In genomic region chr14:55383541-55384140, GRCh38 we compare ENCODE assay signal across 15 cellular contexts. TPM values are rescaled to one million over a fixed set of nuclear protein-coding genes. Genes with fewer than 3 reads are reported as not detected.
DNase-seq lines count a peak whose midpoint lies in the region; ATAC-seq and TF ChIP-seq lines count a peak whose summit lies in the region.
"Had no signal": no experiment of that assay in that cellular context is flagged by ENCODE, and none has a peak within 500 bp of the region (broad histone marks: within the 10 kb centered on the region; RNA-seq: fewer than 3 reads in every experiment).

No MANE protein-coding gene starts in this region.

- no peaks in the 10 kb centered on the region for H3K27me3 ChIP-seq in SJSA1 (replicated peaks)
- no peaks in the 10 kb centered on the region for H3K27me3 ChIP-seq in heart right ventricle
- no peaks in the 10 kb centered on the region for H3K27me3 ChIP-seq in stomach
- no peaks in the 10 kb centered on the region for H3K27me3 ChIP-seq in left lung
- H3K27me3 ChIP-seq in mesenchymal stem cell (ENCODE audit: control insufficient read depth in 1 of 2, insufficient read depth in 1 of 2, low read length in 2 of 2): no peaks in the 10 kb centered on the region

- TF ChIP-seq CTCF in heart right ventricle (IDR thresholded peaks at IDR 0.05) (no peak), stomach (IDR thresholded peaks at IDR 0.05) (no peak), left lung (IDR thresholded peaks at IDR 0.05) (no peak)

- H2AK5ac ChIP-seq in mesenchymal stem cell (ENCODE audit: low read length, severe bottlenecking): no peak overlapping the region

- no peak overlapping the region for H2AFZ ChIP-seq in mesenchymal stem cell (ENCODE audit: low read depth, low read length)

- H2BK15ac ChIP-seq in mesenchymal stem cell (ENCODE audit: low read depth, poor library complexity, severe bottlenecking): no peak overlapping the region

- no peaks in the 10 kb centered on the region for H3K9me3 ChIP-seq in SJSA1 (replicated peaks)
- H3K9me3 ChIP-seq in heart right ventricle: no peaks in the 10 kb centered on the region
- H3K9me3 ChIP-seq in stomach: no peaks in the 10 kb centered on the region
- no peaks in the 10 kb centered on the region for H3K9me3 ChIP-seq in left lung
- H3K9me3 ChIP-seq in mesenchymal stem cell (ENCODE audit: control insufficient read depth, low read length): no peaks in the 10 kb centered on the region

- no peak overlapping the region for H4K91ac ChIP-seq in mesenchymal stem cell (ENCODE audit: low read length)

- H3K27me3 Mint-ChIP-seq in activated CD4-positive, alpha-beta T cell treated with anti-CD3 and anti-CD28 coated beads, Interleukin-2, amount 10 ng/mL, durations not matched to agents 24 days and 14 days: no peaks in the 10 kb centered on the region
- H3K27me3 Mint-ChIP-seq: naive thymus-derived CD8-positive, alpha-beta T cell had no signal

- H3K9me3 Mint-ChIP-seq in activated CD4-positive, alpha-beta T cell treated with anti-CD3 and anti-CD28 coated beads, Interleukin-2, amount 10 ng/mL, durations not matched to agents 24 days and 14 days: peaks cover 7% of the 10 kb centered on the region
- H3K9me3 Mint-ChIP-seq: naive thymus-derived CD8-positive, alpha-beta T cell; WTC11 had no signal

- H3K4me1 Mint-ChIP-seq in activated CD4-positive, alpha-beta T cell treated with anti-CD3 and anti-CD28 coated beads, Interleukin-2, amount 10 ng/mL, durations not matched to agents 24 days and 14 days: peaks cover 44% of the 10 kb centered on the region
- H3K4me1 Mint-ChIP-seq: WTC11 had no signal

- no peak overlapping the region for H4K8ac ChIP-seq in mesenchymal stem cell (ENCODE audit: low read length)

- peak overlapping the region; percentile 63 for H3K27ac ChIP-seq in SJSA1
- peak overlapping the region; percentile 47 to 79 (median 64) for H3K27ac ChIP-seq in heart right ventricle
- H3K27ac ChIP-seq in stomach: peak overlapping the region in 3 of 5 donors; percentile 14 to 33 (median 24)
- H3K27ac ChIP-seq in left lung: no peak overlapping the region
- H3K27ac ChIP-seq in mesenchymal stem cell (ENCODE audit: low read length, poor library complexity, severe bottlenecking): no peak overlapping the region

- ATAC-seq in heart right ventricle (peak; percentile 40 to 88 (median 58)), left lung (no peak)
- ATAC-seq: naive thymus-derived CD8-positive, alpha-beta T cell; WTC11 had no signal

- H3K23ac ChIP-seq in mesenchymal stem cell (ENCODE audit: low read length in 2 of 2): no peak overlapping the region

- no peak overlapping the region for H2BK12ac ChIP-seq in mesenchymal stem cell (ENCODE audit: low read length in 2 of 2)

- intact Hi-C loops in activated CD4-positive, alpha-beta T cell treated with anti-CD3 and anti-CD28 coated beads, Interleukin-2, amount 10 ng/mL, durations not matched to agents 24 days and 14 days (cut with micrococcal nuclease): no loop called here
- intact Hi-C loops in heart right ventricle (cut with DNase I): no loop called here
- intact Hi-C loops in stomach (cut with DNase I; ENCODE audit: low total_unique reads): no loop called here
- intact Hi-C loops in left lung (cut with DNase I): no loop called here

- no peak overlapping the region for H3K4me2 ChIP-seq in mesenchymal stem cell (ENCODE audit: low read length, poor library complexity, severe bottlenecking)

- no peak overlapping the region for H3K4me3 Mint-ChIP-seq in activated CD4-positive, alpha-beta T cell treated with anti-CD3 and anti-CD28 coated beads, Interleukin-2, amount 10 ng/mL, durations not matched to agents 24 days and 14 days
- H3K4me3 Mint-ChIP-seq: naive thymus-derived CD8-positive, alpha-beta T cell; WTC11 had no signal

- H3K4me3 ChIP-seq in SJSA1 (no peak overlapping the region), heart right ventricle (no peak overlapping the region), stomach (no peak overlapping the region), left lung (no peak overlapping the region), mesenchymal stem cell (ENCODE audit: insufficient read depth in 1 of 2, low read depth in 1 of 2, low read length in 2 of 2) (no peak overlapping the region)

- WGBS in heart right ventricle, 2 donors: 34 to 43% methylated on average over 5 of the region's 5 CpGs
- 55 to 76% (median 63%) methylated on average over 5 of the region's 5 CpGs for WGBS in stomach, 5 donors
- 99% methylated on average over 5 of the region's 5 CpGs for WGBS in mesenchymal stem cell

- peak overlapping the region; percentile 72 for H3K27ac Mint-ChIP-seq in activated CD4-positive, alpha-beta T cell treated with anti-CD3 and anti-CD28 coated beads, Interleukin-2, amount 10 ng/mL, durations not matched to agents 24 days and 14 days
- H3K27ac Mint-ChIP-seq: WTC11 had no signal

- no peak overlapping the region for H3K14ac ChIP-seq in mesenchymal stem cell (ENCODE audit: low read length in 2 of 2)

- TF ChIP-seq POLR2A in stomach (IDR thresholded peaks at IDR 0.05): no peak

- peaks cover 21% of the 10 kb centered on the region for H3K36me3 ChIP-seq in SJSA1
- H3K36me3 ChIP-seq in heart right ventricle: peaks cover 0 to 99% (median 35%) of the 10 kb centered on the region in 9 donors
- peaks cover 23 to 96% (median 81%) of the 10 kb centered on the region in 4 donors for H3K36me3 ChIP-seq in stomach
- peaks cover 0 to 70% of the 10 kb centered on the region in 2 donors for H3K36me3 ChIP-seq in left lung
- H3K36me3 ChIP-seq in mesenchymal stem cell (ENCODE audit: control insufficient read depth in 1 of 2, insufficient read depth in 2 of 2, low read depth in 1 of 2, low read length in 2 of 2): peaks cover 18 to 89% of the 10 kb centered on the region in 2 experiments

- TF ChIP-seq EP300 in stomach (IDR thresholded peaks at IDR 0.05): no peak

- H3K4me1 ChIP-seq in SJSA1 (replicated peaks): peaks cover 32% of the 10 kb centered on the region
- peaks cover 0 to 38% (median 15%) of the 10 kb centered on the region in 9 donors for H3K4me1 ChIP-seq in heart right ventricle
- peaks cover 0 to 26% (median 11%) of the 10 kb centered on the region in 4 donors for H3K4me1 ChIP-seq in stomach
- no peaks in the 10 kb centered on the region for H3K4me1 ChIP-seq in left lung
- H3K4me1 ChIP-seq in mesenchymal stem cell (ENCODE audit: control insufficient read depth, insufficient read depth, low read depth, low read length): peaks cover 8% of the 10 kb centered on the region

- no peak overlapping the region for H3K4ac ChIP-seq in mesenchymal stem cell (ENCODE audit: low read depth in 1 of 2, low read length in 2 of 2)

- no peak for DNase-seq in activated CD4-positive, alpha-beta T cell treated with anti-CD3 and anti-CD28 coated beads, Interleukin-2, amount 10 ng/mL, durations not matched to agents 24 days and 14 days
- DNase-seq in activated CD4-positive, alpha-beta T cell treated with anti-CD3 and anti-CD28 coated beads, Interleukin-2, amount 50 U/mL, for 1 hour: no peak
- peak in 1 of 2 experiments; percentile 24 for DNase-seq in SJSA1 (ENCODE audit: low read depth in 1 of 2, low spot score in 2 of 2)
- DNase-seq in heart right ventricle: no peak
- no peak for DNase-seq in stomach
- no peak for DNase-seq in left lung
- DNase-seq in NK-92 (lab: John Stamatoyannopoulos, UW; ENCODE audit: unreplicated experiment): no peak
- no peak for DNase-seq in mesenchymal stem cell
- DNase-seq: 8988T; GDM1; naive thymus-derived CD8-positive, alpha-beta T cell; stimulated activated CD4-positive, alpha-beta T cell treated with anti-CD3 and anti-CD28 coated beads, Interleukin-4, amount 100 ng/mL, for 1 hour had no signal

- H2BK120ac ChIP-seq in mesenchymal stem cell (ENCODE audit: low read depth, low read length): no peak overlapping the region

- peaks cover 9% of the 10 kb centered on the region for H3K79me1 ChIP-seq in mesenchymal stem cell (replicated peaks; ENCODE audit: low read length, poor library complexity, severe bottlenecking)

- peaks cover 60% of the 10 kb centered on the region for H3K36me3 Mint-ChIP-seq in activated CD4-positive, alpha-beta T cell treated with anti-CD3 and anti-CD28 coated beads, Interleukin-2, amount 10 ng/mL, durations not matched to agents 24 days and 14 days (ENCODE audit: low read depth)

- no peak overlapping the region for H2BK5ac ChIP-seq in mesenchymal stem cell (ENCODE audit: low read depth, low read length, poor library complexity, severe bottlenecking)

- H3K9ac ChIP-seq in mesenchymal stem cell (ENCODE audit: low read length): no peak overlapping the region

- H3K18ac ChIP-seq in mesenchymal stem cell (ENCODE audit: low read depth in 1 of 2, low read length in 2 of 2): no peak overlapping the region

RNA-seq across cellular contexts. Expression of gene ATG14, which starts 28.0 kb away (rescaled TPM):
- total RNA-seq in activated CD4-positive, alpha-beta T cell treated with anti-CD3 and anti-CD28 coated beads, Interleukin-2, amount 10 ng/mL, durations not matched to agents 24 days and 14 days: 4.9 and 5.8 TPM in 2 replicates
- 5.6 and 8.3 TPM in 2 replicates for total RNA-seq in SJSA1 (2014; rRNA removed; shearing (Covaris generic))
- total RNA-seq in heart right ventricle (10 to 100 TPM in 9 of 10 donors, 1 to 10 TPM in 1; 8.9 to 18.1 (median 15.3) TPM), stomach (10 to 100 TPM in 2 of 5 donors, 1 to 10 TPM in 3; 5.8 to 29.7 (median 7.0) TPM), left lung (1 to 10 TPM; 7.1 to 9.0 TPM)
- polyA plus RNA-seq in heart right ventricle (10 to 100 TPM in 1 of 2 donors, 1 to 10 TPM in 1; 3.5 to 21.9 TPM), stomach (1 to 10 TPM; 3.3 to 5.4 (median 3.7) TPM)
- polyA plus RNA-seq in mesenchymal stem cell (2013, experiment 1 of 2): 6.2 TPM
- polyA plus RNA-seq in mesenchymal stem cell (2013, experiment 2 of 2): 6.5 TPM

RNA-seq across cellular contexts. Expression of gene TBPL2, which starts 56.8 kb away (rescaled TPM):
- total RNA-seq in activated CD4-positive, alpha-beta T cell treated with anti-CD3 and anti-CD28 coated beads, Interleukin-2, amount 10 ng/mL, durations not matched to agents 24 days and 14 days: not detected in 2 replicates
- not detected in 2 replicates for total RNA-seq in SJSA1 (2014; rRNA removed; shearing (Covaris generic))
- total RNA-seq in heart right ventricle: not detected
- not detected for polyA plus RNA-seq in heart right ventricle
- total RNA-seq in stomach: not detected
- polyA plus RNA-seq in stomach: not detected
- not detected for total RNA-seq in left lung
- polyA plus RNA-seq in mesenchymal stem cell (2013, experiment 1 of 2): not detected
- not detected for polyA plus RNA-seq in mesenchymal stem cell (2013, experiment 2 of 2)
- total RNA-seq: naive thymus-derived CD8-positive, alpha-beta T cell; urinary bladder; WTC11 had no signal
- polyA plus RNA-seq: adipose tissue; naive thymus-derived CD8-positive, alpha-beta T cell; urinary bladder had no signal

Comparison
In these comparisons a context has a peak if more than half of its experiments do, and no peak if none do; other contexts are left out.
1. H3K27ac ChIP-seq: peak in SJSA1 (single experiment), heart right ventricle (10 of 10) and stomach (3 of 5); none in left lung (0 of 2) and mesenchymal stem cell (single experiment).